In genomic region chr1:230334447-230334837, GRCh38 we compare ENCODE assay signal across 25 cellular contexts.
"Had no signal": no experiment of that assay in that cellular context is flagged by ENCODE, and none has a peak within 500 bp of the region (broad histone marks: within the 10 kb centered on the region; RNA-seq: fewer than 3 reads in every experiment).

No MANE protein-coding gene starts in this region.

- H3K4me3 Mint-ChIP-seq: activated CD4-positive, alpha-beta T cell treated with anti-CD3 and anti-CD28 coated beads for 36 hours; activated CD8-positive, alpha-beta memory T cell treated with anti-CD3 and anti-CD28 coated beads, Interleukin-2, amount 10 ng/mL, durations not matched to agents 7 days and 5 days; activated CD8-positive, alpha-beta T cell treated with anti-CD3 and anti-CD28 coated beads, Interleukin-2, amount 10 ng/mL, durations not matched to agents 7 days and 5 days; activated naive CD4-positive, alpha-beta T cell treated with anti-CD3 and anti-CD28 coated beads, Interleukin-2, amount 50 U/mL, for 24 hours; activated naive CD8-positive, alpha-beta T cell treated with anti-CD3 and anti-CD28 coated beads, Interleukin-2, amount 50 U/mL, for 24 hours; naive thymus-derived CD4-positive, alpha-beta T cell; neural progenitor cell; stimulated activated naive B cell treated with anti-CD40 and anti-IgM and Interleukin-4, amounts not matched to agents 10 μg/mL and 1 μg/mL and 100 μg/mL, for 72 hours; T-helper 2 cell treated with Interferon-gamma antibody and Interleukin-4, amounts not matched to agents 5 μg/mL and 100 μg/mL, for 36 hours had no signal

- ATAC-seq: activated CD4-positive, alpha-beta T cell treated with anti-CD3 and anti-CD28 coated beads for 36 hours; activated CD8-positive, alpha-beta memory T cell treated with anti-CD3 and anti-CD28 coated beads, Interleukin-2, amount 10 ng/mL, durations not matched to agents 7 days and 5 days; activated CD8-positive, alpha-beta T cell treated with anti-CD3 and anti-CD28 coated beads, Interleukin-2, amount 10 ng/mL, durations not matched to agents 7 days and 5 days; activated naive CD8-positive, alpha-beta T cell treated with anti-CD3 and anti-CD28 coated beads, Interleukin-2, amount 50 U/mL, for 24 hours; left lobe of liver; stimulated activated naive B cell treated with anti-CD40 and anti-IgM and Interleukin-4, amounts not matched to agents 10 μg/mL and 1 μg/mL and 100 μg/mL, for 72 hours had no signal

- H3K4me2 ChIP-seq: neural progenitor cell had no signal

- H3K9me3 Mint-ChIP-seq: activated naive CD4-positive, alpha-beta T cell treated with anti-CD3 and anti-CD28 coated beads, Interleukin-2, amount 50 U/mL, for 24 hours; activated naive CD8-positive, alpha-beta T cell treated with anti-CD3 and anti-CD28 coated beads, Interleukin-2, amount 50 U/mL, for 24 hours; activated T-helper 2 cell treated with anti-CD3 and anti-CD28 coated beads, Interferon-gamma antibody, Interleukin-2, Interleukin-4, amounts not matched to agents 10 μg/mL and 5 μg/mL and 100 μg/mL, durations not matched to agents 14 hours and 24 hours and 36 hours; immature natural killer cell; neural progenitor cell; stimulated activated naive B cell treated with anti-CD40 and anti-IgM and Interleukin-4, amounts not matched to agents 10 μg/mL and 1 μg/mL and 100 μg/mL, for 72 hours; T-helper 2 cell treated with Interferon-gamma antibody and Interleukin-4, amounts not matched to agents 5 μg/mL and 100 μg/mL, for 36 hours had no signal

- H2AFZ ChIP-seq: neural progenitor cell had no signal

- H3K36me3 ChIP-seq: breast epithelium, neural progenitor cell, sigmoid colon, stomach, tibial artery, upper lobe of right lung had no signal

- H3K9ac ChIP-seq: neural progenitor cell had no signal

- H3K4me1 ChIP-seq: breast epithelium, stomach, upper lobe of right lung had no signal

- H3K27ac ChIP-seq: breast epithelium, neural progenitor cell, sigmoid colon, stomach, tibial artery, upper lobe of right lung had no signal

- H3K27ac Mint-ChIP-seq: activated CD4-positive, alpha-beta T cell treated with anti-CD3 and anti-CD28 coated beads for 36 hours; activated CD8-positive, alpha-beta memory T cell treated with anti-CD3 and anti-CD28 coated beads, Interleukin-2, amount 10 ng/mL, durations not matched to agents 7 days and 5 days; activated CD8-positive, alpha-beta T cell treated with anti-CD3 and anti-CD28 coated beads, Interleukin-2, amount 10 ng/mL, durations not matched to agents 7 days and 5 days; activated naive CD4-positive, alpha-beta T cell treated with anti-CD3 and anti-CD28 coated beads, Interleukin-2, amount 50 U/mL, for 24 hours; activated naive CD8-positive, alpha-beta T cell treated with anti-CD3 and anti-CD28 coated beads, Interleukin-2, amount 50 U/mL, for 24 hours; activated T-helper 2 cell treated with anti-CD3 and anti-CD28 coated beads, Interferon-gamma antibody, Interleukin-2, Interleukin-4, amounts not matched to agents 10 μg/mL and 5 μg/mL and 100 μg/mL, durations not matched to agents 14 hours and 24 hours and 36 hours; immature natural killer cell; naive thymus-derived CD4-positive, alpha-beta T cell; stimulated activated naive B cell treated with anti-CD40 and anti-IgM and Interleukin-4, amounts not matched to agents 10 μg/mL and 1 μg/mL and 100 μg/mL, for 72 hours; T-helper 2 cell treated with Interferon-gamma antibody and Interleukin-4, amounts not matched to agents 5 μg/mL and 100 μg/mL, for 36 hours had no signal

- H3K9me3 ChIP-seq: breast epithelium, sigmoid colon, stomach, tibial artery, upper lobe of right lung had no signal

- H3K4me3 ChIP-seq: breast epithelium, neural progenitor cell, sigmoid colon, stomach, tibial artery, upper lobe of right lung had no signal

- H3K4me1 Mint-ChIP-seq: activated CD4-positive, alpha-beta T cell treated with anti-CD3 and anti-CD28 coated beads for 36 hours; activated CD8-positive, alpha-beta memory T cell treated with anti-CD3 and anti-CD28 coated beads, Interleukin-2, amount 10 ng/mL, durations not matched to agents 7 days and 5 days; activated naive CD4-positive, alpha-beta T cell treated with anti-CD3 and anti-CD28 coated beads, Interleukin-2, amount 50 U/mL, for 24 hours; activated naive CD8-positive, alpha-beta T cell treated with anti-CD3 and anti-CD28 coated beads, Interleukin-2, amount 50 U/mL, for 24 hours; naive thymus-derived CD4-positive, alpha-beta T cell; stimulated activated naive B cell treated with anti-CD40 and anti-IgM and Interleukin-4, amounts not matched to agents 10 μg/mL and 1 μg/mL and 100 μg/mL, for 72 hours had no signal

- H3K27me3 ChIP-seq: breast epithelium, neural progenitor cell, sigmoid colon, stomach, tibial artery, upper lobe of right lung had no signal

- H3K36me3 Mint-ChIP-seq: activated CD8-positive, alpha-beta memory T cell treated with anti-CD3 and anti-CD28 coated beads, Interleukin-2, amount 10 ng/mL, durations not matched to agents 7 days and 5 days; activated naive CD4-positive, alpha-beta T cell treated with anti-CD3 and anti-CD28 coated beads, Interleukin-2, amount 50 U/mL, for 24 hours; immature natural killer cell; naive thymus-derived CD4-positive, alpha-beta T cell; stimulated activated naive B cell treated with anti-CD40 and anti-IgM and Interleukin-4, amounts not matched to agents 10 μg/mL and 1 μg/mL and 100 μg/mL, for 72 hours had no signal

- DNase-seq: activated CD4-positive, alpha-beta T cell treated with anti-CD3 and anti-CD28 coated beads for 36 hours; activated CD4-positive, CD25-positive, alpha-beta regulatory T cell; activated CD8-positive, alpha-beta memory T cell treated with anti-CD3 and anti-CD28 coated beads, Interleukin-2, amount 10 ng/mL, durations not matched to agents 7 days and 5 days; activated CD8-positive, alpha-beta T cell treated with anti-CD3 and anti-CD28 coated beads, Interleukin-2, amount 10 ng/mL, durations not matched to agents 7 days and 5 days; activated naive CD8-positive, alpha-beta T cell treated with anti-CD3 and anti-CD28 coated beads, Interleukin-2, amount 50 U/mL, for 24 hours; activated T-cell treated with anti-CD3 and anti-CD28 coated beads, Interleukin-2, amount 50 U/mL, for 48 hours; cortex of kidney; foreskin fibroblast; immature natural killer cell; kidney; naive thymus-derived CD4-positive, alpha-beta T cell; sigmoid colon; stimulated activated CD4-positive, alpha-beta T cell treated with anti-CD3 and anti-CD28 coated beads, Interleukin-15, amount 100 ng/mL, for 24 hours; stimulated activated CD4-positive, alpha-beta T cell treated with anti-CD3 and anti-CD28 coated beads, Interleukin-2, amount 100 ng/mL, for 24 hours; stimulated activated naive B cell treated with anti-CD40 and anti-IgM and Interleukin-4, amounts not matched to agents 10 μg/mL and 1 μg/mL and 100 μg/mL, for 72 hours; stomach; T-helper 1 cell; tibial artery; upper lobe of right lung had no signal
